Comparison of ENCODE assay signal across 12 cellular contexts in the genomic region with DNA sequence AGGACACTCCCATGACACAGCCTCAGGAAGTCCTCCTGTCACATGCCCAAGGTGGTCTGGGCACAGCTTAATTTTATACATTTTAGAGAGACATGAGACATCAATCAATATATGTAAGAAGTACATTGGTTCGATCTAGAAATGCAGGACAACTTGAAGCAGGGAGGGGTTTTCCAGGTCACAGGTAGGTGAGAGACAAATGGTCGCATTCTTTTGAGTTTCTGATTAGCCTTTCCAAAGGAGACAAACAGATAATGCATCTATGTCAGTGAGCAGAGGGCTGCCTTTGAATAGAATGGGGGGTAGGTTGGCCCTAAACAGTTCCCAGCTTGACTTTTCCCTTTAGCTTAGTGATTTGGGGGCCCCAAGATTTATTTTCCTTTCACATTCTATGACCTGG. TPM values are rescaled to one million over a fixed set of nuclear protein-coding genes. Genes with fewer than 3 reads are reported as not detected.
A peak's percentile ranks its signal among the peaks of the same experiment; 100 is the strongest.
DNase-seq lines count a peak whose midpoint lies in the region; ATAC-seq and TF ChIP-seq lines count a peak whose summit lies in the region.
"Had no signal": no experiment of that assay in that cellular context is flagged by ENCODE, and none has a peak within 500 bp of the region (broad histone marks: within the 10 kb centered on the region; RNA-seq: fewer than 3 reads in every experiment).

No MANE protein-coding gene starts in this region.

- no peak overlapping the region for H2AFZ ChIP-seq in fibroblast of lung (ENCODE audit: low read length)

- H3K4me3 ChIP-seq in heart left ventricle (peak overlapping the region; percentile 53 to 83 (median 72)), fibroblast of lung (replicated peaks in 1 of 4; ENCODE audit: control extremely low read depth in 1 of 4, insufficient read depth in 1 of 4, low read depth in 3 of 4, low read length in 4 of 4) (peak overlapping the region in 3 of 4 experiments; percentile 44 to 82 (median 67)), ovary (peak overlapping the region; percentile 46), vagina (peak overlapping the region; percentile 61 to 65)

- no peak for TF ChIP-seq EP300 in ovary (IDR thresholded peaks at IDR 0.05)

- 34 to 48% (median 43%) methylated on average over 2 of the region's 2 CpGs for WGBS in heart left ventricle, 4 donors
- WGBS in ovary, 3 donors = 79 to 95% (median 91%) methylated on average over 2 of the region's 2 CpGs

- DNase-seq in heart left ventricle (no peak), cardiac septum (ENCODE audit: low spot score) (no peak), fibroblast of lung (ENCODE audit: low read depth in 2 of 2) (no peak), ovary (no peak), vagina (ENCODE audit: extremely low spot score in 2 of 2) (no peak), hippocampal formation (lab: John Stamatoyannopoulos, UW) (no peak)
- no peak for DNase-seq in activated T-cell treated with anti-CD3 and anti-CD28 coated beads, Interleukin-2, amount 50 U/mL, for 72 hours
- DNase-seq: DMS79 treated with DMSO at 0.1 percent for 48 hours, NCI-H1436, T-helper 9 cell had no signal

- no peaks in the 10 kb centered on the region for H3K9me3 Mint-ChIP-seq in activated T-cell treated with anti-CD3 and anti-CD28 coated beads, Interleukin-2, amount 50 U/mL, for 72 hours

- H3K36me3 Mint-ChIP-seq in activated T-cell treated with anti-CD3 and anti-CD28 coated beads, Interleukin-2, amount 50 U/mL, for 72 hours (ENCODE audit: insufficient read depth in 2 of 2) = no peaks in the 10 kb centered on the region

- peaks cover 6% of the 10 kb centered on the region for H3K27me3 Mint-ChIP-seq in activated T-cell treated with anti-CD3 and anti-CD28 coated beads, Interleukin-2, amount 50 U/mL, for 72 hours (ENCODE audit: low read depth)

- no peak overlapping the region for H3K9ac ChIP-seq in fibroblast of lung (ENCODE audit: insufficient read depth, low read length)

- H3K4me1 ChIP-seq in heart left ventricle (peaks cover 0 to 55% (median 23%) of the 10 kb centered on the region in 12 donors), fibroblast of lung (ENCODE audit: control insufficient read depth, extremely low read depth, insufficient read depth, low read length) (peaks cover 14% of the 10 kb centered on the region), ovary (ENCODE audit: insufficient read depth) (peaks cover 21% of the 10 kb centered on the region), vagina (peaks cover 50% of the 10 kb centered on the region)

- H3K4me3 Mint-ChIP-seq in activated T-cell treated with anti-CD3 and anti-CD28 coated beads, Interleukin-2, amount 50 U/mL, for 72 hours = no peak overlapping the region

- intact Hi-C loops in heart left ventricle (cut with DNase I) = loop anchor here in 4 of 10 donors (5.0 to 10.0 kb wide), 3 partner anchors 66 to 231 kb away; no protein-coding TSS in a partner anchor
- intact Hi-C loops in cardiac septum (cut with DNase I) = no loop called here
- intact Hi-C loops in ovary (cut with DNase I) = no loop called here
- intact Hi-C loops in vagina (cut with DNase I) = no loop called here

- peaks cover 0 to under 1% (median 0%) of the 10 kb centered on the region in 9 donors for H3K36me3 ChIP-seq in heart left ventricle
- H3K36me3 ChIP-seq in fibroblast of lung (ENCODE audit: control insufficient read depth, insufficient read depth, low read length) = no peaks in the 10 kb centered on the region
- no peaks in the 10 kb centered on the region for H3K36me3 ChIP-seq in ovary
- H3K36me3 ChIP-seq in vagina = no peaks in the 10 kb centered on the region
- H3K36me3 ChIP-seq: adrenal gland had no signal

- no peak for TF ChIP-seq CTCF in heart left ventricle (IDR thresholded peaks at IDR 0.05)
- no peak for TF ChIP-seq CTCF in fibroblast of lung (conservative IDR thresholded peaks at IDR 0.05 in 1 of 2, IDR thresholded peaks at IDR 0.05 in 1 of 2; ENCODE audit: low read depth in 1 of 2, low read length in 2 of 2)
- TF ChIP-seq CTCF in ovary (IDR thresholded peaks at IDR 0.05) = no peak
- no peak for TF ChIP-seq CTCF in vagina (IDR thresholded peaks at IDR 0.05)

- H3K9me3 ChIP-seq in heart left ventricle (no peaks in the 10 kb centered on the region), fibroblast of lung (ENCODE audit: control insufficient read depth, insufficient read depth, low read depth, low read length) (no peaks in the 10 kb centered on the region), ovary (no peaks in the 10 kb centered on the region), vagina (no peaks in the 10 kb centered on the region)
- H3K9me3 ChIP-seq: adrenal gland had no signal

- H3K27me3 ChIP-seq in heart left ventricle = no peaks in the 10 kb centered on the region
- no peaks in the 10 kb centered on the region for H3K27me3 ChIP-seq in fibroblast of lung (ENCODE audit: control insufficient read depth, insufficient read depth, low read length)
- no peaks in the 10 kb centered on the region for H3K27me3 ChIP-seq in ovary
- no peaks in the 10 kb centered on the region for H3K27me3 ChIP-seq in vagina
- H3K27me3 ChIP-seq: adrenal gland had no signal

- peak overlapping the region; percentile 84 for H3K4me2 ChIP-seq in fibroblast of lung (ENCODE audit: extremely low read depth, insufficient read depth, low read length)

- no peaks in the 10 kb centered on the region for H3K4me1 Mint-ChIP-seq in activated T-cell treated with anti-CD3 and anti-CD28 coated beads, Interleukin-2, amount 50 U/mL, for 72 hours (ENCODE audit: low read depth)

- H3K27ac Mint-ChIP-seq in activated T-cell treated with anti-CD3 and anti-CD28 coated beads, Interleukin-2, amount 50 U/mL, for 72 hours = no peak overlapping the region

- H3K27ac ChIP-seq in heart left ventricle (peak overlapping the region; percentile 88 to 99 (median 96)), fibroblast of lung (ENCODE audit: insufficient read depth, low read length) (peak overlapping the region; percentile 84), ovary (no peak overlapping the region), vagina (peak overlapping the region; percentile 95)

- ATAC-seq in heart left ventricle (no peak), GM21576 (IDR thresholded peaks at IDR 0.05; ENCODE audit: unreplicated experiment) (no peak)
- ATAC-seq in activated T-cell treated with anti-CD3 and anti-CD28 coated beads, Interleukin-2, amount 50 U/mL, for 72 hours (replicated peaks in 1 of 2) = no peak

- H4K20me1 ChIP-seq in fibroblast of lung (ENCODE audit: control insufficient read depth, extremely low read depth, insufficient read depth, low read length) = no peaks in the 10 kb centered on the region

- H3K79me2 ChIP-seq in fibroblast of lung (ENCODE audit: control insufficient read depth, insufficient read depth, low read length) = peaks cover 9% of the 10 kb centered on the region

- TF ChIP-seq POLR2A in heart left ventricle (IDR thresholded peaks at IDR 0.05) (no peak), ovary (IDR thresholded peaks at IDR 0.05) (no peak), vagina (IDR thresholded peaks at IDR 0.05) (no peak)

RNA-seq across cellular contexts. Expression of a gene that starts 2.5 kb away (rescaled TPM):
- total RNA-seq in heart left ventricle (100 to 1,000 TPM; 417 to 662 (median 558) TPM), cardiac septum (529 TPM), fibroblast of lung (21.3 and 23.8 TPM in 2 replicates), ovary (10 to 100 TPM in 6 of 7 donors, 1 to 10 TPM in 1; 7.4 to 46.6 (median 18.0) TPM), vagina (58.4 TPM)
- polyA plus RNA-seq in heart left ventricle (100 to 1,000 TPM; 446 to 523 TPM), fibroblast of lung (23.5 and 42.4 TPM in 2 replicates), ovary (10 to 100 TPM; 14.3 to 48.8 TPM)
- polyA plus RNA-seq in fibroblast of lung (2012) = 14.5 and 24.2 TPM in 2 replicates
- 21.7 and 24.2 TPM in 2 replicates for polyA minus RNA-seq in fibroblast of lung (ENCODE audit: low replicate concordance)
- not detected for total RNA-seq in activated T-cell treated with anti-CD3 and anti-CD28 coated beads, Interleukin-2, amount 50 U/mL, for 72 hours

Comparison
In these comparisons a context has a peak if more than half of its experiments do, and no peak if none do; other contexts are left out.
1. H3K27ac ChIP-seq: peak in heart left ventricle (12 of 12), fibroblast of lung (single experiment) and vagina (single experiment); none in ovary (0 of 2).
2. RNA of a gene that starts 2.5 kb away (total RNA-seq): 417 to 662 TPM in heart left ventricle, 529 TPM in cardiac septum (single experiment), 58.4 TPM in vagina (single experiment), 21.3 to 23.8 TPM in fibroblast of lung and 7.4 to 46.6 TPM in ovary; not detected in activated T-cell treated with anti-CD3 and anti-CD28 coated beads, Interleukin-2, amount 50 U/mL, for 72 hours; every median in the first group is over 4 times any median in the second.
3. Peak in every context shown above with its lines, with median percentiles within 50 percentile points of each other: H3K4me3 ChIP-seq.